1 cellular context compared by ENCODE assay signal in the genomic region with DNA sequence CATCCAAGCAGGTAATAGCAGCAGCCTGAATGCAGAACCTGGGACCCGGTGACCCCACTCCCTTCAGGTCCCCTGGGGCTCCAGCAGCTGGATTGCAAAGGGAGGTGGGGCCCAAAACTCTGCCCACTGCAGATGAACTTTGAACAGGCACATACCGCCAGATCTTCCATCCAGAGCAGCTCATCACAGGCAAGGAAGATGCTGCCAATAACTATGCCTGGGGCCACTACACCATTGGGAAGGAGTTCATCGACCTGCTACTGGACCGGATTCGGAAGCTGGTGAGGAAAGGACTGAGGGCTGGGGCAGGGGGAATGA.
TF ChIP-seq lines count a peak whose summit lies in the region.

No MANE protein-coding gene starts in this region.

TF ChIP-seq in A549, 52 proteins besides CTCF, POLR2A, EP300 and RAD21 (continued from another document):
- TF ChIP-seq TP53 (CRISPR knock-in tag; IDR thresholded peaks at IDR 0.05): no peak
- TF ChIP-seq FOXS1 (CRISPR knock-in tag; IDR thresholded peaks at IDR 0.05): no peak
- no peak for TF ChIP-seq RNF2 (IDR thresholded peaks at IDR 0.05; ENCODE audit: borderline replicate concordance, low read depth)
- no peak for TF ChIP-seq HOXB5 (CRISPR knock-in tag; IDR thresholded peaks at IDR 0.05)
TF ChIP-seq in A549: peak in this region for 0.
